16 cellular contexts compared by ENCODE assay signal in the genomic region with DNA sequence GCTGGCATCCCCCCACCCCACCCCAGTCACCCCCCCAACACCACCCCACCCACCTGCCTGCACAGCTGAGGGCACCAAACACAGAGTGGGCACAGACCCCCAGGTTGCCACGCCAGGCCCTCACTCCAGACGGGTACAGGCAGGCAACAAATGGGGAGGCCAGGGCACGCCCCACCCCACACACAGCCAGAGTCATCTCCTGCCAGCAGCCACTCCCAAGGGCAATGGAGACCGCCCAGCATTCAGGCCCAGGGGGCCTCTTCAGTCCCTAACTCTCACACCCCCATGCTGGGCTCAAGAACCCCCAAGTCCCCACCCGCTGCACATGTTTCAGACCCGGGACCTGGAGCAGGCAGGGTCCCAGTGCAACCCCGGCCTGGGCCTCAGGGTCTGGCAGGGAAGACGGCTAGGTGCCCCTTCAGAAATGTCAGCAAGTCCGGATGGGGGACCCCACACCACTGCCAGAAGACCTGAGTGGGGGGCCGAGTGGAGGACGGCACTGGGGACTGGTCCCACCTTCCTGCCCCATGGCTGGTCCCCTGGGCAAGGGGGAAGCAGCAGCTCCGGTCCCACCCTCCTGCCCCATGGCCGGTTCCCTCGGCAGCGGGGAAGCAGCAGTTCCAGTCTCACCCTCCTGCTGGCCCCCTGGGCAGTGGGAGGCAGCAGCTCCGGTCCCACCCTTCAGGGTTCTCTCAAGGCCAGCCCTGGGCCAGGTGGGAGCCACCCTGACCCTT. TPM values are rescaled to one million over a fixed set of nuclear protein-coding genes. Genes with fewer than 3 reads are reported as not detected.
DNase-seq lines count a peak whose midpoint lies in the region; ATAC-seq and TF ChIP-seq lines count a peak whose summit lies in the region.
"Had no signal": no experiment of that assay in that cellular context is flagged by ENCODE, and none has a peak within 500 bp of the region (broad histone marks: within the 10 kb centered on the region; RNA-seq: fewer than 3 reads in every experiment).

No MANE protein-coding gene starts in this region.

- H3K27me3 Mint-ChIP-seq in dendritic cell treated with granulocyte-macrophage colony-stimulating factor and Interleukin-4, amounts not matched to agents 40 ng/mL and 50 ng/mL, for 4 days, result no peaks in the 10 kb centered on the region
- H3K27me3 Mint-ChIP-seq: B cell had no signal

- H3K9ac ChIP-seq in BLaER1, result peak overlapping the region; percentile 8; the same call in 1 of the 2 replicates
- H3K9ac ChIP-seq: GM23248 had no signal

- peaks cover 59% of the 10 kb centered on the region for H3K79me2 ChIP-seq in osteoblast (ENCODE audit: insufficient read depth, low read length)

- peak overlapping the region; percentile 51 for H3K4me2 ChIP-seq in BLaER1
- H3K4me2 ChIP-seq in osteoblast (ENCODE audit: insufficient read depth, low read length), result no peak overlapping the region

- no peaks in the 10 kb centered on the region for H3K27me3 ChIP-seq in BLaER1
- H3K27me3 ChIP-seq in osteoblast (ENCODE audit: insufficient read depth, low read length), result no peaks in the 10 kb centered on the region
- no peaks in the 10 kb centered on the region for H3K27me3 ChIP-seq in SJCRH30
- no peaks in the 10 kb centered on the region for H3K27me3 ChIP-seq in WERI-Rb-1 (ENCODE audit: insufficient read depth, low read depth, severe bottlenecking)
- H3K27me3 ChIP-seq in foreskin keratinocyte, result no peaks in the 10 kb centered on the region

- DNase-seq in osteoblast (ENCODE audit: insufficient read length, low spot score, missing footprints), result peak; percentile 76
- no peak for DNase-seq in SIG-M5 treated with dmso at 0.1 percent for 504 hours (lab: John Stamatoyannopoulos, UW; ENCODE audit: unreplicated experiment)
- DNase-seq in SJCRH30, result no peak
- DNase-seq in WERI-Rb-1, result no peak
- no peak for DNase-seq in foreskin keratinocyte
- DNase-seq: DMS153, DMS79 treated with DMSO at 0.1 percent for 48 hours, EL, GM23248, H7 had no signal

- CTCF ChIA-PET in HEK293 (lab: Yijun Ruan, JAX), result no interaction called here

- H3K4me1 ChIP-seq in BLaER1 (peaks cover 68% of the 10 kb centered on the region), HEK293 (ENCODE audit: control insufficient read depth, insufficient read depth, low read length) (no peaks in the 10 kb centered on the region), osteoblast (ENCODE audit: insufficient read depth, low read length) (no peaks in the 10 kb centered on the region), SJCRH30 (peaks cover 10% of the 10 kb centered on the region), foreskin keratinocyte (no peaks in the 10 kb centered on the region)

- H3K27ac ChIP-seq in BLaER1 (peak overlapping the region; percentile 60; the same call in 1 of the 2 replicates), HEK293 (ENCODE audit: extremely low read depth, low read depth, low read length) (0 out of 2 replicates have a peak overlapping the region, but pooled peaks have one; percentile 9), osteoblast (ENCODE audit: low read depth, low read length) (no peak overlapping the region), SJCRH30 (no peak overlapping the region), WERI-Rb-1 (no peak overlapping the region), foreskin keratinocyte (no peak overlapping the region)
- H3K27ac ChIP-seq: GM23248 had no signal

- peaks cover 88% of the 10 kb centered on the region for H3K36me3 ChIP-seq in BLaER1
- H3K36me3 ChIP-seq in HEK293 (ENCODE audit: control insufficient read depth in 2 of 2, insufficient read depth in 1 of 2, low read length in 2 of 2), result peaks cover 0 to 86% of the 10 kb centered on the region in 2 experiments; a peak in 1 of 3 replicates
- H3K36me3 ChIP-seq in osteoblast (ENCODE audit: insufficient read depth, low read length), result peaks cover 11% of the 10 kb centered on the region
- peaks cover 13% of the 10 kb centered on the region for H3K36me3 ChIP-seq in SJCRH30
- H3K36me3 ChIP-seq in WERI-Rb-1, result peaks cover 18% of the 10 kb centered on the region

- H3K4me1 Mint-ChIP-seq in dendritic cell treated with granulocyte-macrophage colony-stimulating factor and Interleukin-4, amounts not matched to agents 40 ng/mL and 50 ng/mL, for 4 days (ENCODE audit: low read depth), result peaks cover 67% of the 10 kb centered on the region
- H3K4me1 Mint-ChIP-seq: B cell had no signal

- H3K36me3 Mint-ChIP-seq in dendritic cell treated with granulocyte-macrophage colony-stimulating factor and Interleukin-4, amounts not matched to agents 40 ng/mL and 50 ng/mL, for 4 days (ENCODE audit: low read depth), result peaks cover 86% of the 10 kb centered on the region

- no peak overlapping the region for H3K4me3 ChIP-seq in BLaER1
- H3K4me3 ChIP-seq in HEK293 (ENCODE audit: low read depth, low read length), result no peak overlapping the region
- H3K4me3 ChIP-seq in osteoblast (ENCODE audit: insufficient read depth, low read length), result no peak overlapping the region
- no peak overlapping the region for H3K4me3 ChIP-seq in SJCRH30
- H3K4me3 ChIP-seq in WERI-Rb-1 (ENCODE audit: low read depth, low read length), result no peak overlapping the region
- H3K4me3 ChIP-seq: GM23248 had no signal

- H3K27ac Mint-ChIP-seq in dendritic cell treated with granulocyte-macrophage colony-stimulating factor and Interleukin-4, amounts not matched to agents 40 ng/mL and 50 ng/mL, for 4 days, result peak overlapping the region; percentile 42
- H3K27ac Mint-ChIP-seq: B cell; CD8-positive, alpha-beta T cell had no signal

- no peak for ATAC-seq in foreskin keratinocyte
- ATAC-seq: CD8-positive, alpha-beta T cell had no signal

- H4K20me1 ChIP-seq in BLaER1, result peaks cover 97% of the 10 kb centered on the region
- peaks cover 39% of the 10 kb centered on the region for H4K20me1 ChIP-seq in osteoblast (ENCODE audit: insufficient read depth, low read length)

- intact Hi-C loops in dendritic cell treated with granulocyte-macrophage colony-stimulating factor and Interleukin-4, amounts not matched to agents 40 ng/mL and 50 ng/mL, for 4 days (cut with micrococcal nuclease), result no loop called here

- POLR2A ChIA-PET in HEK293 (lab: Yijun Ruan, JAX), result no interaction called here

- H2AFZ ChIP-seq in osteoblast (ENCODE audit: low read length), result no peak overlapping the region
- H2AFZ ChIP-seq: GM23248 had no signal

- H3K4me3 Mint-ChIP-seq in dendritic cell treated with granulocyte-macrophage colony-stimulating factor and Interleukin-4, amounts not matched to agents 40 ng/mL and 50 ng/mL, for 4 days, result no peak overlapping the region
- H3K4me3 Mint-ChIP-seq: B cell; CD14-positive monocyte; CD8-positive, alpha-beta T cell had no signal

- TF ChIP-seq CTCF in HEK293 (tag by site-specific recombination; IDR thresholded peaks at IDR 0.05) (no peak), osteoblast (IDR thresholded peaks at IDR 0.05; ENCODE audit: extremely low read depth, low read depth, low read length) (no peak), WERI-Rb-1 (IDR thresholded peaks at IDR 0.05; ENCODE audit: low read depth, low read length) (no peak), foreskin keratinocyte (conservative IDR thresholded peaks at IDR 0.05) (no peak)

- H3K9me3 ChIP-seq in BLaER1 (no peaks in the 10 kb centered on the region), HEK293 (ENCODE audit: control insufficient read depth, insufficient read depth, low read depth, low read length) (no peaks in the 10 kb centered on the region), osteoblast (ENCODE audit: low read depth, low read length) (no peaks in the 10 kb centered on the region), SJCRH30 (replicated peaks) (no peaks in the 10 kb centered on the region), WERI-Rb-1 (ENCODE audit: severe bottlenecking) (no peaks in the 10 kb centered on the region)

- H3K9me3 Mint-ChIP-seq in dendritic cell treated with granulocyte-macrophage colony-stimulating factor and Interleukin-4, amounts not matched to agents 40 ng/mL and 50 ng/mL, for 4 days, result no peaks in the 10 kb centered on the region
- H3K9me3 Mint-ChIP-seq: CD14-positive monocyte; CD8-positive, alpha-beta T cell had no signal

TF ChIP-seq in HEK293, 187 proteins besides CTCF, POLR2A, EP300 and RAD21 (continues in another document):
- TF ChIP-seq ZNF341 (tag by site-specific recombination; IDR thresholded peaks at IDR 0.05; ENCODE audit: low read depth) (peak; percentile 53; the same call in 1 of the 2 replicates), KLF16 (tag by site-specific recombination; IDR thresholded peaks at IDR 0.05) (no peak), ZNF707 (tag by site-specific recombination; IDR thresholded peaks at IDR 0.05) (no peak), ZNF837 (tag by site-specific recombination; IDR thresholded peaks at IDR 0.05) (no peak), ZNF660 (tag by site-specific recombination; IDR thresholded peaks at IDR 0.05) (no peak), KLF10 (tag by site-specific recombination; IDR thresholded peaks at IDR 0.05) (no peak), ZNF302 (tag by site-specific recombination; IDR thresholded peaks at IDR 0.05; ENCODE audit: low read depth) (no peak), ZIC2 (tag by site-specific recombination; IDR thresholded peaks at IDR 0.05) (peak; percentile 52; the same call in 1 of the 2 replicates), ZNF114 (tag by site-specific recombination; IDR thresholded peaks at IDR 0.05) (no peak), KLF8 (tag by site-specific recombination; IDR thresholded peaks at IDR 0.05) (no peak), ZBTB20 (tag by site-specific recombination; IDR thresholded peaks at IDR 0.05) (no peak), ZFHX2 (tag by site-specific recombination; conservative IDR thresholded peaks at IDR 0.05) (no peak), HOXA7 (CRISPR knock-in tag; IDR thresholded peaks at IDR 0.05; ENCODE audit: borderline replicate concordance) (no peak), ZNF16 (tag by site-specific recombination; IDR thresholded peaks at IDR 0.05; ENCODE audit: low read depth) (no peak)
- TF ChIP-seq, protein P1, sequence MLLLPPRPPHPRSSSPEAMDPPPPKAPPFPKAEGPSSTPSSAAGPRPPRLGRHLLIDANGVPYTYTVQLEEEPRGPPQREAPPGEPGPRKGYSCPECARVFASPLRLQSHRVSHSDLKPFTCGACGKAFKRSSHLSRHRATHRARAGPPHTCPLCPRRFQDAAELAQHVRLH (tag by site-specific recombination; IDR thresholded peaks at IDR 0.05), result no peak

RNA-seq across cellular contexts. Expression of a gene that starts 11.9 kb away (rescaled TPM):
- total RNA-seq in osteoblast (156 and 188 TPM in 2 replicates), foreskin keratinocyte (147 and 156 TPM in 2 replicates)
- 160 and 164 TPM in 2 replicates for total RNA-seq in SJCRH30 (2014; rRNA removed; shearing (Covaris generic))
- polyA plus RNA-seq in foreskin keratinocyte, result 113 and 123 TPM in 2 replicates

RNA-seq across cellular contexts. Expression of a gene that starts 17.2 kb away (rescaled TPM):
- total RNA-seq in osteoblast, result 2.9 TPM in 2 replicates
- total RNA-seq in SJCRH30 (2014; rRNA removed; shearing (Covaris generic)), result 0.38 and 0.48 TPM in 2 replicates
- 2.3 TPM in 2 replicates for total RNA-seq in foreskin keratinocyte
- 1.8 and 1.9 TPM in 2 replicates for polyA plus RNA-seq in foreskin keratinocyte

RNA-seq across cellular contexts. Expression of a gene that starts 30.7 kb away (rescaled TPM):
- total RNA-seq in osteoblast, result 57.2 and 62.2 TPM in 2 replicates
- 105 and 157 TPM in 2 replicates for total RNA-seq in SJCRH30 (2014; rRNA removed; shearing (Covaris generic))
- 110 and 114 TPM in 2 replicates for total RNA-seq in foreskin keratinocyte
- 182 and 190 TPM in 2 replicates for polyA plus RNA-seq in foreskin keratinocyte

RNA-seq across cellular contexts. Expression of a gene that starts 59.6 kb away (rescaled TPM):
- total RNA-seq in osteoblast, result 2.1 and 4.3 TPM in 2 replicates
- 0.58 and 1.2 TPM in 2 replicates for total RNA-seq in SJCRH30 (2014; rRNA removed; shearing (Covaris generic))
- total RNA-seq in foreskin keratinocyte, result 0.63 and 1.2 TPM in 2 replicates
- 0.43 and 1.1 TPM in 2 replicates for polyA plus RNA-seq in foreskin keratinocyte

Comparison
In these comparisons a context has a peak if more than half of its experiments do, and no peak if none do; other contexts are left out.
1. H3K27ac ChIP-seq: peak in BLaER1 (single experiment) and HEK293 (single experiment); none in osteoblast (single experiment), SJCRH30 (single experiment), WERI-Rb-1 (single experiment) and foreskin keratinocyte (single experiment).